15 cellular contexts compared by ENCODE assay signal in genomic region chr10:16776896-16777295, GRCh38.
"Had no signal": no experiment of that assay in that cellular context is flagged by ENCODE, and none has a peak within 500 bp of the region (broad histone marks: within the 10 kb centered on the region; RNA-seq: fewer than 3 reads in every experiment).

No MANE protein-coding gene starts in this region.

- H3K9me3 ChIP-seq: ovary, tibial nerve had no signal

- H3K36me3 Mint-ChIP-seq: brain, mesothelial cell of epicardium had no signal

- H3K27ac Mint-ChIP-seq: activated B cell treated with CpG ODN at 0.5 μM for 24 hours; dendritic cell treated with granulocyte-macrophage colony-stimulating factor and Interleukin-4, amounts not matched to agents 40 ng/mL and 50 ng/mL, for 4 days; mesothelial cell of epicardium; T-helper 1 cell treated with Interleukin-12 subunit alpha and Interleukin-12 subunit beta and Interleukin-4 antibody, amounts not matched to agents 30 μg/mL and 1 μg/mL, for 36 hours had no signal

- H3K4me3 ChIP-seq: ovary had no signal

- H3K4me3 Mint-ChIP-seq: activated B cell treated with CpG ODN at 0.5 μM for 24 hours; activated CD4-positive, alpha-beta T cell treated with anti-CD3 and anti-CD28 coated beads, Interleukin-2, amount 10 ng/mL, durations not matched to agents 7 days and 5 days; activated naive CD8-positive, alpha-beta T cell; brain; dendritic cell treated with granulocyte-macrophage colony-stimulating factor and Interleukin-4, amounts not matched to agents 40 ng/mL and 50 ng/mL, for 4 days; mesothelial cell of epicardium; neural crest cell; stimulated activated memory B cell treated with anti-CD40 and anti-IgM and Interleukin-4, amounts not matched to agents 10 μg/mL and 1 μg/mL and 100 μg/mL, for 72 hours; T-helper 1 cell treated with Interleukin-12 subunit alpha and Interleukin-12 subunit beta and Interleukin-4 antibody, amounts not matched to agents 30 μg/mL and 1 μg/mL, for 36 hours had no signal

- ATAC-seq: stimulated activated memory B cell treated with anti-CD40 and anti-IgM and Interleukin-4, amounts not matched to agents 10 μg/mL and 1 μg/mL and 100 μg/mL, for 72 hours had no signal

- H3K27me3 ChIP-seq: ovary, tibial nerve had no signal

- H3K9me3 Mint-ChIP-seq: activated B cell treated with CpG ODN at 0.5 μM for 24 hours; activated CD4-positive, alpha-beta T cell treated with anti-CD3 and anti-CD28 coated beads, Interleukin-2, amount 10 ng/mL, durations not matched to agents 7 days and 5 days; dendritic cell treated with granulocyte-macrophage colony-stimulating factor and Interleukin-4, amounts not matched to agents 40 ng/mL and 50 ng/mL, for 4 days; mesothelial cell of epicardium; neural crest cell; stimulated activated memory B cell treated with anti-CD40 and anti-IgM and Interleukin-4, amounts not matched to agents 10 μg/mL and 1 μg/mL and 100 μg/mL, for 72 hours; T-helper 1 cell treated with Interleukin-12 subunit alpha and Interleukin-12 subunit beta and Interleukin-4 antibody, amounts not matched to agents 30 μg/mL and 1 μg/mL, for 36 hours had no signal

- H3K36me3 ChIP-seq: ovary had no signal

- H3K4me1 Mint-ChIP-seq: mesothelial cell of epicardium had no signal

- DNase-seq: activated B cell treated with CpG ODN at 0.5 μM for 24 hours; activated CD8-positive, alpha-beta memory T cell treated with anti-CD3 and anti-CD28 coated beads for 24 hours; activated gamma-delta T cell treated with Interleukin-2 at 50 U/mL for 16 hours; amygdala; kidney had no signal

- H3K27me3 Mint-ChIP-seq: activated B cell treated with CpG ODN at 0.5 μM for 24 hours; activated CD4-positive, alpha-beta T cell treated with anti-CD3 and anti-CD28 coated beads, Interleukin-2, amount 10 ng/mL, durations not matched to agents 7 days and 5 days; activated naive CD8-positive, alpha-beta T cell; dendritic cell treated with granulocyte-macrophage colony-stimulating factor and Interleukin-4, amounts not matched to agents 40 ng/mL and 50 ng/mL, for 4 days; stimulated activated memory B cell treated with anti-CD40 and anti-IgM and Interleukin-4, amounts not matched to agents 10 μg/mL and 1 μg/mL and 100 μg/mL, for 72 hours had no signal
